5 cellular contexts compared by ENCODE assay signal in genomic region chr10:79556961-79557360, GRCh38. TPM values are rescaled to one million over a fixed set of nuclear protein-coding genes. Genes with fewer than 3 reads are reported as not detected.
"Had no signal": no experiment of that assay in that cellular context is flagged by ENCODE, and none has a peak within 500 bp of the region (broad histone marks: within the 10 kb centered on the region; RNA-seq: fewer than 3 reads in every experiment).

No MANE protein-coding gene starts in this region.

RNA-seq across cellular contexts. Expression of gene SFTPA2, which starts 3.2 kb away (rescaled TPM):
- total RNA-seq: GM23338, H1, H9, IMR-90 had no signal
- polyA plus RNA-seq: GM23338, H1, IMR-90 had no signal

RNA-seq across cellular contexts. Expression of gene SFTPA1, which starts 53.8 kb away (rescaled TPM):
- total RNA-seq: GM23338, H1, H9, HT-29, IMR-90 had no signal
- polyA plus RNA-seq: GM23338, H1, IMR-90 had no signal
